Comparison of ENCODE assay signal across 9 cellular contexts in the genomic region with DNA sequence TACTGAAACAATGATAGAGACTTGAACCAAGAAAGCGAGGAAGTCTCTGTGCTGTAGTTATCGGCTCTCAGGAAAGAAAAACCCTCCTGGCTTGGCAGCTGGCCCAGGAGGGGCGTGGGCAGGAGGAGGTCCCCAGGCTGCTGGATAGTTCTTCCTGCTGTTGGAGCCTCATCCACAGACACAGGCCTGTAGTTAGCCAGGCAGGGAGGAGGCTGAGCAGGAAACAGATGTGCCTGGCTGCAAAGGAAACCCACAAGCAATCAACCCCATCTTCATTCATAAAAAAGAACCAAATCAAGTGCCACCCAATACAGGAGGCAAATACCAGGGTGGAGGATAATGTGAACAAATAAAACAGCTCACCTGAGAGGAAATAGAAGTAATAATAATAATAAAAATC.
A peak's percentile ranks its signal among the peaks of the same experiment; 100 is the strongest.
DNase-seq lines count a peak whose midpoint lies in the region; ATAC-seq, FAIRE-seq and TF ChIP-seq lines count a peak whose summit lies in the region.
"Had no signal": no experiment of that assay in that cellular context is flagged by ENCODE, and none has a peak within 500 bp of the region (broad histone marks: within the 10 kb centered on the region; RNA-seq: fewer than 3 reads in every experiment).

No MANE protein-coding gene starts in this region.

- no peak overlapping the region for H3K27ac Mint-ChIP-seq in activated naive CD4-positive, alpha-beta T cell treated with anti-CD3 and anti-CD28 coated beads for 36 hours
- H3K27ac Mint-ChIP-seq in activated T-helper 2 cell treated with anti-CD3 and anti-CD28 coated beads, Interferon-gamma antibody, Interleukin-2, Interleukin-4, amounts not matched to agents 10 μg/mL and 5 μg/mL and 100 μg/mL, durations not matched to agents 14 hours and 24 hours and 36 hours = no peak overlapping the region
- H3K27ac Mint-ChIP-seq: activated naive CD8-positive, alpha-beta T cell treated with anti-CD3 and anti-CD28 coated beads, Interleukin-2, amount 10 ng/mL, durations not matched to agents 7 days and 5 days had no signal

- no peaks in the 10 kb centered on the region for H4K20me1 ChIP-seq in osteoblast (ENCODE audit: insufficient read depth, low read length)

- H3K4me2 ChIP-seq in osteoblast (ENCODE audit: insufficient read depth, low read length) = no peak overlapping the region

- H3K4me1 ChIP-seq in kidney (ENCODE audit: control insufficient read depth in 1 of 2, insufficient read depth in 1 of 2, low read depth in 1 of 2, low read length in 2 of 2) (no peaks in the 10 kb centered on the region), osteoblast (ENCODE audit: insufficient read depth, low read length) (peaks cover 5% of the 10 kb centered on the region)

- no peaks in the 10 kb centered on the region for H3K9me3 ChIP-seq in kidney (ENCODE audit: control insufficient read depth in 1 of 2, low read length in 2 of 2)
- H3K9me3 ChIP-seq in osteoblast (ENCODE audit: low read depth, low read length) = peaks cover 3% of the 10 kb centered on the region

- TF ChIP-seq CTCF in kidney (IDR thresholded peaks at IDR 0.05; ENCODE audit: borderline replicate concordance, extremely low read depth, insufficient read depth) (no peak), osteoblast (IDR thresholded peaks at IDR 0.05; ENCODE audit: extremely low read depth, low read depth, low read length) (no peak)

- FAIRE-seq in kidney (lab: Jason Lieb, UNC) = no peak

- H3K36me3 ChIP-seq in kidney (ENCODE audit: control insufficient read depth in 1 of 2, insufficient read depth in 2 of 2, low read length in 2 of 2) (no peaks in the 10 kb centered on the region), osteoblast (ENCODE audit: insufficient read depth, low read length) (no peaks in the 10 kb centered on the region)

- no peak overlapping the region for H3K27ac ChIP-seq in kidney (ENCODE audit: low read depth in 2 of 2, low read length in 2 of 2)
- no peak overlapping the region for H3K27ac ChIP-seq in osteoblast (ENCODE audit: low read depth, low read length)

- intact Hi-C loops in kidney (cut with DNase I) = no loop called here
- intact Hi-C loops in activated naive CD4-positive, alpha-beta T cell treated with anti-CD3 and anti-CD28 coated beads for 36 hours (cut with micrococcal nuclease) = no loop called here
- intact Hi-C loops in activated T-helper 2 cell treated with anti-CD3 and anti-CD28 coated beads, Interferon-gamma antibody, Interleukin-2, Interleukin-4, amounts not matched to agents 10 μg/mL and 5 μg/mL and 100 μg/mL, durations not matched to agents 14 hours and 24 hours and 36 hours (cut with micrococcal nuclease) = no loop called here

- CTCF ChIA-PET in activated naive CD4-positive, alpha-beta T cell treated with anti-CD3 and anti-CD28 coated beads for 36 hours (lab: Charles Lee) = interaction anchor here (0.6 kb wide), 1 partner anchor 384 kb away, joined by 3 read pairs; no protein-coding TSS in a partner anchor

- H3K9ac ChIP-seq in kidney (ENCODE audit: low read length in 2 of 2) = no peak overlapping the region

- no peaks in the 10 kb centered on the region for H3K36me3 Mint-ChIP-seq in activated naive CD4-positive, alpha-beta T cell treated with anti-CD3 and anti-CD28 coated beads for 36 hours (ENCODE audit: low read depth)
- no peaks in the 10 kb centered on the region for H3K36me3 Mint-ChIP-seq in activated T-helper 2 cell treated with anti-CD3 and anti-CD28 coated beads, Interferon-gamma antibody, Interleukin-2, Interleukin-4, amounts not matched to agents 10 μg/mL and 5 μg/mL and 100 μg/mL, durations not matched to agents 14 hours and 24 hours and 36 hours (ENCODE audit: low read depth)
- H3K36me3 Mint-ChIP-seq: activated naive CD8-positive, alpha-beta T cell treated with anti-CD3 and anti-CD28 coated beads, Interleukin-2, amount 10 ng/mL, durations not matched to agents 7 days and 5 days had no signal

- H3K4me3 ChIP-seq in kidney (ENCODE audit: low read length in 2 of 2) (no peak overlapping the region), osteoblast (ENCODE audit: insufficient read depth, low read length) (no peak overlapping the region)

- peaks cover 15% of the 10 kb centered on the region for H3K27me3 ChIP-seq in osteoblast (ENCODE audit: insufficient read depth, low read length)

- no peak for ATAC-seq in GM18502 (IDR thresholded peaks at IDR 0.05; ENCODE audit: poor library complexity, unreplicated experiment)

- DNase-seq in ELF-1 (ENCODE audit: low read depth, low spot score) = peak; percentile 30
- DNase-seq in NCI-H2196 treated with DMSO at 0.1 percent for 48 hours (lab: John Stamatoyannopoulos, UW; ENCODE audit: unreplicated experiment) = peak; percentile 36
- peak; percentile 80 for DNase-seq in astrocyte of the hippocampus (ENCODE audit: low read depth, low spot score)
- peak; percentile 86 for DNase-seq in kidney
- no peak for DNase-seq in activated naive CD4-positive, alpha-beta T cell treated with anti-CD3 and anti-CD28 coated beads for 36 hours
- no peak for DNase-seq in osteoblast (ENCODE audit: insufficient read length, low spot score, missing footprints)
- DNase-seq in activated T-helper 2 cell treated with anti-CD3 and anti-CD28 coated beads, Interferon-gamma antibody, Interleukin-2, Interleukin-4, amounts not matched to agents 10 μg/mL and 5 μg/mL and 100 μg/mL, durations not matched to agents 14 hours and 24 hours and 36 hours (ENCODE audit: low spot score) = no peak
- DNase-seq: activated naive CD8-positive, alpha-beta T cell treated with anti-CD3 and anti-CD28 coated beads, Interleukin-2, amount 10 ng/mL, durations not matched to agents 7 days and 5 days had no signal

- H3K4me3 Mint-ChIP-seq in activated naive CD4-positive, alpha-beta T cell treated with anti-CD3 and anti-CD28 coated beads for 36 hours = no peak overlapping the region
- no peak overlapping the region for H3K4me3 Mint-ChIP-seq in activated T-helper 2 cell treated with anti-CD3 and anti-CD28 coated beads, Interferon-gamma antibody, Interleukin-2, Interleukin-4, amounts not matched to agents 10 μg/mL and 5 μg/mL and 100 μg/mL, durations not matched to agents 14 hours and 24 hours and 36 hours (ENCODE audit: low read depth)
- H3K4me3 Mint-ChIP-seq: activated naive CD8-positive, alpha-beta T cell treated with anti-CD3 and anti-CD28 coated beads, Interleukin-2, amount 10 ng/mL, durations not matched to agents 7 days and 5 days had no signal

- H3K4me1 Mint-ChIP-seq in activated naive CD4-positive, alpha-beta T cell treated with anti-CD3 and anti-CD28 coated beads for 36 hours (ENCODE audit: low read depth) = peaks cover 11% of the 10 kb centered on the region
- H3K4me1 Mint-ChIP-seq in activated T-helper 2 cell treated with anti-CD3 and anti-CD28 coated beads, Interferon-gamma antibody, Interleukin-2, Interleukin-4, amounts not matched to agents 10 μg/mL and 5 μg/mL and 100 μg/mL, durations not matched to agents 14 hours and 24 hours and 36 hours (ENCODE audit: low read depth) = peaks cover 2% of the 10 kb centered on the region

- H3K27me3 Mint-ChIP-seq in activated naive CD4-positive, alpha-beta T cell treated with anti-CD3 and anti-CD28 coated beads for 36 hours (ENCODE audit: low read depth) = peaks cover 15% of the 10 kb centered on the region
- peaks cover 29% of the 10 kb centered on the region for H3K27me3 Mint-ChIP-seq in activated T-helper 2 cell treated with anti-CD3 and anti-CD28 coated beads, Interferon-gamma antibody, Interleukin-2, Interleukin-4, amounts not matched to agents 10 μg/mL and 5 μg/mL and 100 μg/mL, durations not matched to agents 14 hours and 24 hours and 36 hours (ENCODE audit: low read depth)

- H2AFZ ChIP-seq in osteoblast (ENCODE audit: low read length) = no peak overlapping the region

- no peaks in the 10 kb centered on the region for H3K9me3 Mint-ChIP-seq in activated naive CD4-positive, alpha-beta T cell treated with anti-CD3 and anti-CD28 coated beads for 36 hours
- no peaks in the 10 kb centered on the region for H3K9me3 Mint-ChIP-seq in activated T-helper 2 cell treated with anti-CD3 and anti-CD28 coated beads, Interferon-gamma antibody, Interleukin-2, Interleukin-4, amounts not matched to agents 10 μg/mL and 5 μg/mL and 100 μg/mL, durations not matched to agents 14 hours and 24 hours and 36 hours
- H3K9me3 Mint-ChIP-seq: activated naive CD8-positive, alpha-beta T cell treated with anti-CD3 and anti-CD28 coated beads, Interleukin-2, amount 10 ng/mL, durations not matched to agents 7 days and 5 days had no signal

- H3K79me2 ChIP-seq in osteoblast (ENCODE audit: insufficient read depth, low read length) = no peaks in the 10 kb centered on the region

Comparison
In these comparisons a context has a peak if more than half of its experiments do, and no peak if none do; other contexts are left out.
1. DNase-seq: peak in ELF-1 (single experiment), NCI-H2196 treated with DMSO at 0.1 percent for 48 hours (single experiment), astrocyte of the hippocampus (single experiment) and kidney (single experiment); none in activated naive CD4-positive, alpha-beta T cell treated with anti-CD3 and anti-CD28 coated beads for 36 hours (single experiment), osteoblast (single experiment) and activated T-helper 2 cell treated with anti-CD3 and anti-CD28 coated beads, Interferon-gamma antibody, Interleukin-2, Interleukin-4, amounts not matched to agents 10 μg/mL and 5 μg/mL and 100 μg/mL, durations not matched to agents 14 hours and 24 hours and 36 hours (single experiment).